40 cellular contexts compared by ENCODE assay signal in genomic region chr12:111254106-111254505, GRCh38.
"Had no signal": no experiment of that assay in that cellular context is flagged by ENCODE, and none has a peak within 500 bp of the region (broad histone marks: within the 10 kb centered on the region; RNA-seq: fewer than 3 reads in every experiment).

No MANE protein-coding gene starts in this region.

- H3K36me3 ChIP-seq: adrenal gland, ascending aorta, brain microvascular endothelial cell, breast epithelium, cardiac muscle cell had no signal

- H3K27me3 Mint-ChIP-seq: activated naive CD4-positive, alpha-beta T cell treated with anti-CD3 and anti-CD28 coated beads, Interleukin-2, amount 50 U/mL, for 24 hours; activated naive CD8-positive, alpha-beta T cell; activated naive CD8-positive, alpha-beta T cell treated with anti-CD3 and anti-CD28 coated beads for 36 hours had no signal

- FAIRE-seq: astrocyte, bronchial epithelial cell had no signal

- H3K9me3 ChIP-seq: adrenal gland, ascending aorta, body of pancreas, breast epithelium had no signal

- H3K27ac Mint-ChIP-seq: activated naive CD4-positive, alpha-beta T cell treated with anti-CD3 and anti-CD28 coated beads for 36 hours; activated naive CD4-positive, alpha-beta T cell treated with anti-CD3 and anti-CD28 coated beads, Interleukin-2, amount 10 ng/mL, durations not matched to agents 7 days and 5 days; activated naive CD4-positive, alpha-beta T cell treated with anti-CD3 and anti-CD28 coated beads, Interleukin-2, amount 50 U/mL, for 24 hours; activated naive CD4-positive, alpha-beta T cell treated with anti-CD3 and anti-CD28 coated beads, Interleukin-2, amount 50 U/mL, for 72 hours; activated naive CD8-positive, alpha-beta T cell; activated naive CD8-positive, alpha-beta T cell treated with anti-CD3 and anti-CD28 coated beads for 36 hours; activated naive CD8-positive, alpha-beta T cell treated with anti-CD3 and anti-CD28 coated beads, Interleukin-2, amount 10 ng/mL, durations not matched to agents 7 days and 5 days; activated naive CD8-positive, alpha-beta T cell treated with anti-CD3 and anti-CD28 coated beads, Interleukin-2, amount 50 U/mL, for 24 hours; activated T-cell treated with anti-CD3 and anti-CD28 coated beads, Interleukin-2, amount 50 U/mL, for 24 hours; activated T-cell treated with anti-CD3 and anti-CD28 coated beads, Interleukin-2, amount 50 U/mL, for 72 hours; activated T-helper 1 cell treated with anti-CD3 and anti-CD28 coated beads, Interleukin-12 subunit alpha, Interleukin-12 subunit beta, Interleukin-2, Interleukin-4 antibody, amounts not matched to agents 30 ng/mL and 10 ng/mL and 1 ng/mL, durations not matched to agents 14 hours and 24 hours and 36 hours; activated T-helper 17 cell treated with anti-CD3 and anti-CD28 coated beads, Interleukin-2, amount 50 U/mL, for 72 hours; activated T-helper 2 cell treated with anti-CD3 and anti-CD28 coated beads, Interferon-gamma antibody, Interleukin-2, Interleukin-4, amounts not matched to agents 10 μg/mL and 5 μg/mL and 100 μg/mL, durations not matched to agents 14 hours and 24 hours and 36 hours had no signal

- DNase-seq: activated effector memory CD4-positive, alpha-beta T cell treated with anti-CD3 and anti-CD28 coated beads, Interleukin-2, amount 50 U/mL, for 16 hours; activated effector memory CD4-positive, alpha-beta T cell treated with Interleukin-2 at 50 U/mL for 16 hours; activated gamma-delta T cell; activated gamma-delta T cell treated with Interleukin-2 at 50 U/mL for 16 hours; activated naive CD4-positive, alpha-beta T cell; activated naive CD4-positive, alpha-beta T cell treated with anti-CD3 and anti-CD28 coated beads for 36 hours; activated naive CD4-positive, alpha-beta T cell treated with anti-CD3 and anti-CD28 coated beads, Interleukin-2, amount 10 ng/mL, durations not matched to agents 7 days and 5 days; activated naive CD4-positive, alpha-beta T cell treated with anti-CD3 and anti-CD28 coated beads, Interleukin-2, amount 50 U/mL, for 16 hours; activated naive CD4-positive, alpha-beta T cell treated with Interleukin-2 at 50 U/mL for 16 hours; activated naive CD8-positive, alpha-beta T cell treated with anti-CD3 and anti-CD28 coated beads for 36 hours; activated naive CD8-positive, alpha-beta T cell treated with anti-CD3 and anti-CD28 coated beads, Interleukin-2, amount 10 ng/mL, durations not matched to agents 7 days and 5 days; activated naive CD8-positive, alpha-beta T cell treated with anti-CD3 and anti-CD28 coated beads, Interleukin-2, amount 50 U/mL, for 24 hours; activated T-cell treated with anti-CD3 and anti-CD28 coated beads, Interleukin-2, amount 50 U/mL, for 1 hour; activated T-cell treated with anti-CD3 and anti-CD28 coated beads, Interleukin-2, amount 50 U/mL, for 24 hours; activated T-cell treated with anti-CD3 and anti-CD28 coated beads, Interleukin-2, amount 50 U/mL, for 4 hours; activated T-cell treated with anti-CD3 and anti-CD28 coated beads, Interleukin-2, amount 50 U/mL, for 48 hours; activated T-cell treated with anti-CD3 and anti-CD28 coated beads, Interleukin-2, amount 50 U/mL, for 72 hours; adrenal gland; amniotic stem cell; amygdala; anterior cingulate cortex; aorta; body of pancreas; brain microvascular endothelial cell; caudate nucleus; central memory CD4-positive, alpha-beta T cell; cerebellar nuclear complex had no signal

- ATAC-seq: activated naive CD4-positive, alpha-beta T cell treated with anti-CD3 and anti-CD28 coated beads, Interleukin-2, amount 50 U/mL, for 72 hours; activated naive CD8-positive, alpha-beta T cell treated with anti-CD3 and anti-CD28 coated beads, Interleukin-2, amount 50 U/mL, for 24 hours; activated T-cell treated with anti-CD3 and anti-CD28 coated beads, Interleukin-2, amount 50 U/mL, for 4 hours; activated T-cell treated with anti-CD3 and anti-CD28 coated beads, Interleukin-2, amount 50 U/mL, for 72 hours; activated T-helper 17 cell treated with anti-CD3 and anti-CD28 coated beads, Interleukin-2, amount 50 U/mL, for 72 hours; body of pancreas had no signal

- H3K4me3 ChIP-seq: adrenal gland, ascending aorta, body of pancreas, breast epithelium, cardiac muscle cell had no signal

- H3K27ac ChIP-seq: adrenal gland, ascending aorta, body of pancreas, brain microvascular endothelial cell, breast epithelium, cardiac muscle cell had no signal

- H3K9me3 Mint-ChIP-seq: activated naive CD4-positive, alpha-beta T cell treated with anti-CD3 and anti-CD28 coated beads for 36 hours; activated naive CD4-positive, alpha-beta T cell treated with anti-CD3 and anti-CD28 coated beads, Interleukin-2, amount 10 ng/mL, durations not matched to agents 7 days and 5 days; activated naive CD4-positive, alpha-beta T cell treated with anti-CD3 and anti-CD28 coated beads, Interleukin-2, amount 50 U/mL, for 24 hours; activated naive CD4-positive, alpha-beta T cell treated with anti-CD3 and anti-CD28 coated beads, Interleukin-2, amount 50 U/mL, for 72 hours; activated naive CD8-positive, alpha-beta T cell treated with anti-CD3 and anti-CD28 coated beads, Interleukin-2, amount 10 ng/mL, durations not matched to agents 7 days and 5 days; activated naive CD8-positive, alpha-beta T cell treated with anti-CD3 and anti-CD28 coated beads, Interleukin-2, amount 50 U/mL, for 24 hours; activated T-cell treated with anti-CD3 and anti-CD28 coated beads, Interleukin-2, amount 50 U/mL, for 24 hours; activated T-cell treated with anti-CD3 and anti-CD28 coated beads, Interleukin-2, amount 50 U/mL, for 4 hours; activated T-cell treated with anti-CD3 and anti-CD28 coated beads, Interleukin-2, amount 50 U/mL, for 72 hours; activated T-helper 1 cell treated with anti-CD3 and anti-CD28 coated beads, Interleukin-12 subunit alpha, Interleukin-12 subunit beta, Interleukin-2, Interleukin-4 antibody, amounts not matched to agents 30 ng/mL and 10 ng/mL and 1 ng/mL, durations not matched to agents 14 hours and 24 hours and 36 hours; activated T-helper 17 cell treated with anti-CD3 and anti-CD28 coated beads, Interleukin-2, amount 50 U/mL, for 72 hours; activated T-helper 2 cell treated with anti-CD3 and anti-CD28 coated beads, Interferon-gamma antibody, Interleukin-2, Interleukin-4, amounts not matched to agents 10 μg/mL and 5 μg/mL and 100 μg/mL, durations not matched to agents 14 hours and 24 hours and 36 hours; brain; central memory CD8-positive, alpha-beta T cell had no signal

- H3K27me3 ChIP-seq: ascending aorta, body of pancreas, brain microvascular endothelial cell, cardiac muscle cell had no signal

- H3K36me3 Mint-ChIP-seq: activated naive CD4-positive, alpha-beta T cell treated with anti-CD3 and anti-CD28 coated beads, Interleukin-2, amount 10 ng/mL, durations not matched to agents 7 days and 5 days; activated naive CD4-positive, alpha-beta T cell treated with anti-CD3 and anti-CD28 coated beads, Interleukin-2, amount 50 U/mL, for 24 hours; activated naive CD4-positive, alpha-beta T cell treated with anti-CD3 and anti-CD28 coated beads, Interleukin-2, amount 50 U/mL, for 72 hours; activated naive CD8-positive, alpha-beta T cell; activated naive CD8-positive, alpha-beta T cell treated with anti-CD3 and anti-CD28 coated beads for 36 hours; activated naive CD8-positive, alpha-beta T cell treated with anti-CD3 and anti-CD28 coated beads, Interleukin-2, amount 10 ng/mL, durations not matched to agents 7 days and 5 days; brain had no signal

- H3K4me3 Mint-ChIP-seq: activated naive CD4-positive, alpha-beta T cell treated with anti-CD3 and anti-CD28 coated beads for 36 hours; activated naive CD4-positive, alpha-beta T cell treated with anti-CD3 and anti-CD28 coated beads, Interleukin-2, amount 10 ng/mL, durations not matched to agents 7 days and 5 days; activated naive CD4-positive, alpha-beta T cell treated with anti-CD3 and anti-CD28 coated beads, Interleukin-2, amount 50 U/mL, for 24 hours; activated naive CD8-positive, alpha-beta T cell; activated naive CD8-positive, alpha-beta T cell treated with anti-CD3 and anti-CD28 coated beads for 36 hours; activated naive CD8-positive, alpha-beta T cell treated with anti-CD3 and anti-CD28 coated beads, Interleukin-2, amount 10 ng/mL, durations not matched to agents 7 days and 5 days; activated naive CD8-positive, alpha-beta T cell treated with anti-CD3 and anti-CD28 coated beads, Interleukin-2, amount 50 U/mL, for 24 hours; activated T-cell treated with anti-CD3 and anti-CD28 coated beads, Interleukin-2, amount 50 U/mL, for 24 hours; activated T-cell treated with anti-CD3 and anti-CD28 coated beads, Interleukin-2, amount 50 U/mL, for 4 hours; activated T-cell treated with anti-CD3 and anti-CD28 coated beads, Interleukin-2, amount 50 U/mL, for 72 hours; activated T-helper 1 cell treated with anti-CD3 and anti-CD28 coated beads, Interleukin-12 subunit alpha, Interleukin-12 subunit beta, Interleukin-2, Interleukin-4 antibody, amounts not matched to agents 30 ng/mL and 10 ng/mL and 1 ng/mL, durations not matched to agents 14 hours and 24 hours and 36 hours; activated T-helper 17 cell treated with anti-CD3 and anti-CD28 coated beads, Interleukin-2, amount 50 U/mL, for 72 hours; brain; central memory CD8-positive, alpha-beta T cell had no signal

- H3K4me1 Mint-ChIP-seq: activated naive CD4-positive, alpha-beta T cell treated with anti-CD3 and anti-CD28 coated beads, Interleukin-2, amount 10 ng/mL, durations not matched to agents 7 days and 5 days; activated naive CD4-positive, alpha-beta T cell treated with anti-CD3 and anti-CD28 coated beads, Interleukin-2, amount 50 U/mL, for 24 hours; activated naive CD8-positive, alpha-beta T cell treated with anti-CD3 and anti-CD28 coated beads, Interleukin-2, amount 50 U/mL, for 24 hours; activated T-helper 17 cell treated with anti-CD3 and anti-CD28 coated beads, Interleukin-2, amount 50 U/mL, for 72 hours; central memory CD8-positive, alpha-beta T cell had no signal

- H3K4me1 ChIP-seq: adrenal gland, ascending aorta, body of pancreas, breast epithelium had no signal
